Comparison of ENCODE assay signal across 14 cellular contexts in genomic region chr5:134000116-134000515, GRCh38. TPM values are rescaled to one million over a fixed set of nuclear protein-coding genes. Genes with fewer than 3 reads are reported as not detected.
DNase-seq lines count a peak whose midpoint lies in the region; ATAC-seq and TF ChIP-seq lines count a peak whose summit lies in the region.
"Had no signal": no experiment of that assay in that cellular context is flagged by ENCODE, and none has a peak within 500 bp of the region (broad histone marks: within the 10 kb centered on the region; RNA-seq: fewer than 3 reads in every experiment).

No MANE protein-coding gene starts in this region.

- H3K27ac ChIP-seq in Panc1 (ENCODE audit: low read length) (peak overlapping the region; percentile 55; the same call in 1 of the 2 replicates), gastrocnemius medialis (peak overlapping the region; percentile 91 to 100 (median 98)), endodermal cell (ENCODE audit: low read depth, low read length) (no peak overlapping the region), sigmoid colon (peak overlapping the region in 2 of 4 donors; percentile 9 to 20)

- peaks cover 69% of the 10 kb centered on the region for H3K4me1 Mint-ChIP-seq in activated naive CD4-positive, alpha-beta T cell treated with anti-CD3 and anti-CD28 coated beads, Interleukin-2, amount 50 U/mL, for 24 hours
- peaks cover 37% of the 10 kb centered on the region for H3K4me1 Mint-ChIP-seq in endodermal cell

- H3K36me3 ChIP-seq in Panc1 (ENCODE audit: control insufficient read depth, insufficient read depth, low read length) (peaks cover 6% of the 10 kb centered on the region; the same call in 1 of the 2 replicates), gastrocnemius medialis (no peaks in the 10 kb centered on the region), endodermal cell (ENCODE audit: control insufficient read depth, insufficient read depth, low read length) (peaks cover 20% of the 10 kb centered on the region), sigmoid colon (peaks cover 0 to 7% (median 0%) of the 10 kb centered on the region in 4 donors)
- H3K36me3 ChIP-seq: thoracic aorta had no signal

- peaks cover 11% of the 10 kb centered on the region for H3K36me3 Mint-ChIP-seq in activated naive CD4-positive, alpha-beta T cell treated with anti-CD3 and anti-CD28 coated beads, Interleukin-2, amount 50 U/mL, for 24 hours
- H3K36me3 Mint-ChIP-seq in endodermal cell (ENCODE audit: low read depth) = peaks cover 14% of the 10 kb centered on the region

- peak overlapping the region; percentile 23 for H3K27ac Mint-ChIP-seq in activated naive CD4-positive, alpha-beta T cell treated with anti-CD3 and anti-CD28 coated beads, Interleukin-2, amount 50 U/mL, for 24 hours
- no peak overlapping the region for H3K27ac Mint-ChIP-seq in endodermal cell

- intact Hi-C loops in Panc1 (cut with micrococcal nuclease; ENCODE audit: unreplicated experiment) (no loop called here), gastrocnemius medialis (cut with DNase I; ENCODE audit: low total_unique reads) (loop anchor here (5.0 to 10.0 kb wide), 3 partner anchors 227 to 1625 kb away; partner anchors contain the start of gene PPP2CA), sigmoid colon (cut with DNase I) (no loop called here)

- POLR2A ChIA-PET in Panc1 (lab: Charles Lee) = interaction anchor here (0.6 to 0.8 kb wide), 2 partner anchors 19 to 101 kb away, joined by 4 to 5 read pairs; no protein-coding TSS in a partner anchor

- H3K27me3 ChIP-seq in Panc1 (ENCODE audit: control insufficient read depth, insufficient read depth, low read length) = no peaks in the 10 kb centered on the region
- H3K27me3 ChIP-seq in gastrocnemius medialis = no peaks in the 10 kb centered on the region
- H3K27me3 ChIP-seq in endodermal cell (ENCODE audit: control insufficient read depth, insufficient read depth, low read length, poor library complexity, severe bottlenecking) = no peaks in the 10 kb centered on the region
- H3K27me3 ChIP-seq in sigmoid colon = no peaks in the 10 kb centered on the region

- peak overlapping the region; percentile 19 for H3K4me3 Mint-ChIP-seq in activated naive CD4-positive, alpha-beta T cell treated with anti-CD3 and anti-CD28 coated beads, Interleukin-2, amount 50 U/mL, for 24 hours
- H3K4me3 Mint-ChIP-seq in endodermal cell = no peak overlapping the region
- H3K4me3 Mint-ChIP-seq: T-helper 2 cell treated with Interferon-gamma antibody and Interleukin-4, amounts not matched to agents 5 μg/mL and 100 μg/mL, for 36 hours had no signal

- H3K4me1 ChIP-seq in Panc1 (ENCODE audit: control insufficient read depth, insufficient read depth, low read length) (peaks cover 75% of the 10 kb centered on the region), gastrocnemius medialis (peaks cover 83 to 85% of the 10 kb centered on the region in 2 donors), endodermal cell (ENCODE audit: control insufficient read depth, insufficient read depth, low read length) (peaks cover 12% of the 10 kb centered on the region), sigmoid colon (peaks cover 0 to 86% (median 75%) of the 10 kb centered on the region in 4 donors)

- TF ChIP-seq EP300 in sigmoid colon (IDR thresholded peaks at IDR 0.05) = no peak

- H3K9me3 Mint-ChIP-seq in activated naive CD4-positive, alpha-beta T cell treated with anti-CD3 and anti-CD28 coated beads, Interleukin-2, amount 50 U/mL, for 24 hours = no peaks in the 10 kb centered on the region
- no peaks in the 10 kb centered on the region for H3K9me3 Mint-ChIP-seq in endodermal cell
- H3K9me3 Mint-ChIP-seq: naive thymus-derived CD8-positive, alpha-beta T cell; T-helper 2 cell treated with Interferon-gamma antibody and Interleukin-4, amounts not matched to agents 5 μg/mL and 100 μg/mL, for 36 hours had no signal

- 78 to 87% methylated on average over 3 of the region's 3 CpGs for WGBS in endodermal cell (ENCODE audit: insufficient coverage in 1 of 2, insufficient read length in 1 of 2), 2 experiments
- WGBS in sigmoid colon, 2 donors = 76 to 80% methylated on average over 3 of the region's 3 CpGs

- H3K9me3 ChIP-seq in Panc1 (ENCODE audit: control insufficient read depth, insufficient read depth, low read depth, low read length) (no peaks in the 10 kb centered on the region), gastrocnemius medialis (no peaks in the 10 kb centered on the region), endodermal cell (ENCODE audit: control insufficient read depth, low read length) (no peaks in the 10 kb centered on the region), sigmoid colon (no peaks in the 10 kb centered on the region)
- H3K9me3 ChIP-seq: thoracic aorta had no signal

- CTCF ChIA-PET in Panc1 (lab: Charles Lee) = interaction anchor here (0.6 to 1.0 kb wide), 2 partner anchors 26 to 36 kb away, joined by 3 read pairs; no protein-coding TSS in a partner anchor

- TF ChIP-seq POLR2A in gastrocnemius medialis (IDR thresholded peaks at IDR 0.05) (peak in 1 of 2 donors; percentile 8), sigmoid colon (IDR thresholded peaks at IDR 0.05) (no peak)

- DNase-seq in activated naive CD4-positive, alpha-beta T cell (lab: John Stamatoyannopoulos, UW) = no peak
- DNase-seq in Panc1 (ENCODE audit: low read depth, low spot score) (no peak), fibroblast of peridontal ligament (ENCODE audit: extremely low read depth) (peak; percentile 18), gastrocnemius medialis (peak; percentile 68 to 91), endodermal cell (no peak), sigmoid colon (no peak)
- DNase-seq: ACHN; activated gamma-delta T cell; naive thymus-derived CD8-positive, alpha-beta T cell; NCI-H748 treated with DMSO at 0.1 percent for 48 hours had no signal

- in situ Hi-C loops in Panc1 (cut with HindIII; ENCODE audit: low pct_unique_long_range_greater_than_20kb, low sequenced_read_pairs) = no loop called here
- in situ Hi-C loops in gastrocnemius medialis (cut with MboI; ENCODE audit: low sequenced_read_pairs in 4 of 4) = no loop called here

- no peaks in the 10 kb centered on the region for H3K27me3 Mint-ChIP-seq in activated naive CD4-positive, alpha-beta T cell treated with anti-CD3 and anti-CD28 coated beads, Interleukin-2, amount 50 U/mL, for 24 hours
- no peaks in the 10 kb centered on the region for H3K27me3 Mint-ChIP-seq in endodermal cell (ENCODE audit: insufficient read depth)
- H3K27me3 Mint-ChIP-seq: naive thymus-derived CD8-positive, alpha-beta T cell had no signal

- TF ChIP-seq CTCF in Panc1 (IDR thresholded peaks at IDR 0.05) = no peak
- no peak for TF ChIP-seq CTCF in gastrocnemius medialis (IDR thresholded peaks at IDR 0.05 in 4 of 5, conservative IDR thresholded peaks at IDR 0.05 in 1 of 5)
- no peak for TF ChIP-seq CTCF in endodermal cell (conservative IDR thresholded peaks at IDR 0.05)
- TF ChIP-seq CTCF in sigmoid colon (IDR thresholded peaks at IDR 0.05) = no peak

- BruUV-seq in Panc1 (replicated peaks; lab: Mats Ljungman, UMichigan) = no TSS peak

- no peak for ATAC-seq in Panc1
- ATAC-seq in gastrocnemius medialis = peak; percentile 24 to 58
- no peak for ATAC-seq in HG03460 (IDR thresholded peaks at IDR 0.05; ENCODE audit: unreplicated experiment)
- ATAC-seq: naive thymus-derived CD8-positive, alpha-beta T cell had no signal

- H3K9ac ChIP-seq in endodermal cell (ENCODE audit: extremely low read depth, low read length, poor library complexity, severe bottlenecking) = no peak overlapping the region

- H3K4me3 ChIP-seq in Panc1 (ENCODE audit: low read depth in 2 of 2, low read length in 2 of 2) = no peak overlapping the region
- peak overlapping the region in 1 of 4 donors; percentile 11 for H3K4me3 ChIP-seq in gastrocnemius medialis
- H3K4me3 ChIP-seq in endodermal cell (ENCODE audit: low read length) = no peak overlapping the region
- no peak overlapping the region for H3K4me3 ChIP-seq in sigmoid colon
- H3K4me3 ChIP-seq: thoracic aorta had no signal

RNA-seq across cellular contexts. Expression of gene VDAC1, which starts 4.7 kb away (rescaled TPM):
- 395 TPM for total RNA-seq in Panc1 (2021; ENCODE audit: unreplicated experiment)
- polyA plus RNA-seq in Panc1 (2012; ENCODE audit: insufficient read length) = 502 TPM
- 100 to 1,000 TPM; 412 to 611 (median 495) TPM for total RNA-seq in gastrocnemius medialis
- total RNA-seq in endodermal cell = 100 to 1,000 TPM; 202 to 226 TPM
- polyA plus RNA-seq in endodermal cell (2013, experiment 1 of 2) = 205 TPM
- polyA plus RNA-seq in endodermal cell (2013, experiment 2 of 2) = 193 TPM
- total RNA-seq in sigmoid colon = 10 to 100 TPM; 71.3 to 99.2 (median 78.9) TPM
- 100 to 1,000 TPM; 192 to 361 (median 218) TPM for polyA plus RNA-seq in sigmoid colon

RNA-seq across cellular contexts. Expression of gene C5orf15, which starts 31.7 kb away (rescaled TPM):
- total RNA-seq in Panc1 (2021; ENCODE audit: unreplicated experiment) = 63.2 TPM
- 80.6 TPM for polyA plus RNA-seq in Panc1 (2012; ENCODE audit: insufficient read length)
- total RNA-seq in gastrocnemius medialis = 10 to 100 TPM; 18.7 to 30.3 (median 24.4) TPM
- 10 to 100 TPM; 37.6 to 37.7 TPM for total RNA-seq in endodermal cell
- polyA plus RNA-seq in endodermal cell (2013, experiment 1 of 2) = 64.4 TPM
- 60.7 TPM for polyA plus RNA-seq in endodermal cell (2013, experiment 2 of 2)
- total RNA-seq in sigmoid colon = 10 to 100 TPM; 22.8 to 38.5 (median 30.9) TPM
- 10 to 100 TPM in 2 of 3 donors, 1 to 10 TPM in 1; 6.6 to 34.1 (median 15.7) TPM for polyA plus RNA-seq in sigmoid colon

Comparison
In these comparisons a context has a peak if more than half of its experiments do, and no peak if none do; other contexts are left out.
1. DNase-seq: peak in fibroblast of peridontal ligament (single experiment) and gastrocnemius medialis (2 of 2); none in activated naive CD4-positive, alpha-beta T cell (0 of 4), Panc1 (single experiment), endodermal cell (single experiment) and sigmoid colon (single experiment).
2. ATAC-seq: peak in gastrocnemius medialis (2 of 2); none in Panc1 (single experiment) and HG03460 (single experiment).